In the genomic region with DNA sequence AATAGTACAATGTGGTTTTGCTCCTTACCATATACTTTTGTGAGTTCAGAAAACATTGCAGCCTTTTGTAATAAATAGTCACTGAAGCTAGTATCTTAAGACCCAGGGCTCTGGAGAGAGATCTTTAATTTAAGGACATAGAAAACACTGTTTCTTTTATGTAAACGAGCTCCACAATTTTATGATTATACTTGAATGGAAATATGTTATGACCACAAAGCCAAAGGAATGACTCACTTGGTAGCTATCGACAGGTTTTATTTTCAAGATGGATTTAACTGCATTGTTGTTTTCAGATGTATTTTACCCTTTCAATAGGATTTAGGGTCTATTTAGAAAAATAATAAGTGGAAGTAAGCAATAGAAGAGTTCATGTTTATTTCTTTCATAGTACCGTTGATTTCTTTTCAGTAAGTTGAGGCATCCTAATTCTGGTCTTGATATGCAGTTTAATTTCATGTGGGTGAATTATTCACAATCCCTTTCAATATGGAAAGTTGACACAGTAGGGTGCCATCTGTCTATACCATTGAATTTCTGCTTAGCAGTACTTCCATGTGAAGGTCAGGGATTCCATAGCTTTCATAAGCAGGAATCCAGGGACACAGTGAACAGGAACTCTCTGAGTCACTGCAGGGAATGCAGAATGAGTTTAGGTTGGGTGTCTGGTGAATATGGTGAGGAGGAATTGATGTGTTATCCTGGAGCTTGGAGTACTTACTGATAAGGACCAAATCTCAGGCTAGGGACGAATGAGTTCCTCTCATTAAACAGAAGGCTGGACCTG, we compare ENCODE assay signal across 11 cellular contexts.
DNase-seq lines count a peak whose midpoint lies in the region; ATAC-seq and TF ChIP-seq lines count a peak whose summit lies in the region.
"Had no signal": no experiment of that assay in that cellular context is flagged by ENCODE, and none has a peak within 500 bp of the region (broad histone marks: within the 10 kb centered on the region; RNA-seq: fewer than 3 reads in every experiment).

No MANE protein-coding gene starts in this region.

- no peak for TF ChIP-seq EP300 in sigmoid colon (IDR thresholded peaks at IDR 0.05)

- peak; percentile 46 for ATAC-seq in activated naive CD8-positive, alpha-beta T cell treated with anti-CD3 and anti-CD28 coated beads, Interleukin-2, amount 50 U/mL, for 24 hours
- peak; percentile 43 for ATAC-seq in Right ventricle myocardium superior (ENCODE audit: poor library complexity)
- ATAC-seq in HG02884 (IDR thresholded peaks at IDR 0.05; ENCODE audit: unreplicated experiment) = no peak
- ATAC-seq in HG02610 (IDR thresholded peaks at IDR 0.05; ENCODE audit: unreplicated experiment) = no peak

- peak overlapping the region in 3 of 4 donors; percentile 56 to 65 (median 60) for H3K27ac ChIP-seq in sigmoid colon
- H3K27ac ChIP-seq: KMS-11 had no signal

- H3K36me3 ChIP-seq in sigmoid colon = no peaks in the 10 kb centered on the region

- no peaks in the 10 kb centered on the region for H3K9me3 ChIP-seq in sigmoid colon

- H3K4me1 Mint-ChIP-seq in activated naive CD8-positive, alpha-beta T cell treated with anti-CD3 and anti-CD28 coated beads, Interleukin-2, amount 50 U/mL, for 24 hours = peaks cover 46% of the 10 kb centered on the region

- intact Hi-C loops in Right ventricle myocardium superior (cut with DNase I) (no loop called here), sigmoid colon (cut with DNase I) (no loop called here)

- H3K36me3 Mint-ChIP-seq in activated naive CD8-positive, alpha-beta T cell treated with anti-CD3 and anti-CD28 coated beads, Interleukin-2, amount 50 U/mL, for 24 hours (ENCODE audit: low read depth) = no peaks in the 10 kb centered on the region
- H3K36me3 Mint-ChIP-seq: mesothelial cell of epicardium had no signal

- no peaks in the 10 kb centered on the region for H3K9me3 Mint-ChIP-seq in activated naive CD8-positive, alpha-beta T cell treated with anti-CD3 and anti-CD28 coated beads, Interleukin-2, amount 50 U/mL, for 24 hours
- H3K9me3 Mint-ChIP-seq: mesothelial cell of epicardium had no signal

- no peak for TF ChIP-seq CTCF in sigmoid colon (IDR thresholded peaks at IDR 0.05)

- DNase-seq in HCEC 1CT = peak; percentile 86
- DNase-seq in activated naive CD8-positive, alpha-beta T cell treated with anti-CD3 and anti-CD28 coated beads, Interleukin-2, amount 50 U/mL, for 24 hours = no peak
- no peak for DNase-seq in Right ventricle myocardium superior
- DNase-seq in sigmoid colon = no peak
- no peak for DNase-seq in NCI-H82 (lab: John Stamatoyannopoulos, UW)
- DNase-seq: amniotic stem cell, DMS153 had no signal

- peaks cover 0 to 49% (median 21%) of the 10 kb centered on the region in 4 donors for H3K4me1 ChIP-seq in sigmoid colon

- no peak overlapping the region for H3K4me3 ChIP-seq in sigmoid colon

- 63 to 67% methylated on average over 4 of the region's 4 CpGs for WGBS in sigmoid colon, 2 donors

- peak overlapping the region; percentile 24 for H3K27ac Mint-ChIP-seq in activated naive CD8-positive, alpha-beta T cell treated with anti-CD3 and anti-CD28 coated beads, Interleukin-2, amount 50 U/mL, for 24 hours
- H3K27ac Mint-ChIP-seq: mesothelial cell of epicardium had no signal

- TF ChIP-seq POLR2A in sigmoid colon (IDR thresholded peaks at IDR 0.05) = no peak

- H3K4me3 Mint-ChIP-seq in activated naive CD8-positive, alpha-beta T cell treated with anti-CD3 and anti-CD28 coated beads, Interleukin-2, amount 50 U/mL, for 24 hours = no peak overlapping the region
- H3K4me3 Mint-ChIP-seq: mesothelial cell of epicardium had no signal

- no peaks in the 10 kb centered on the region for H3K27me3 Mint-ChIP-seq in activated naive CD8-positive, alpha-beta T cell treated with anti-CD3 and anti-CD28 coated beads, Interleukin-2, amount 50 U/mL, for 24 hours

- no peaks in the 10 kb centered on the region for H3K27me3 ChIP-seq in sigmoid colon

Comparison
In these comparisons a context has a peak if more than half of its experiments do, and no peak if none do; other contexts are left out.
1. ATAC-seq: peak in activated naive CD8-positive, alpha-beta T cell treated with anti-CD3 and anti-CD28 coated beads, Interleukin-2, amount 50 U/mL, for 24 hours (single experiment) and Right ventricle myocardium superior (single experiment); none in HG02884 (single experiment) and HG02610 (single experiment).